14 cellular contexts compared by ENCODE assay signal in the genomic region with DNA sequence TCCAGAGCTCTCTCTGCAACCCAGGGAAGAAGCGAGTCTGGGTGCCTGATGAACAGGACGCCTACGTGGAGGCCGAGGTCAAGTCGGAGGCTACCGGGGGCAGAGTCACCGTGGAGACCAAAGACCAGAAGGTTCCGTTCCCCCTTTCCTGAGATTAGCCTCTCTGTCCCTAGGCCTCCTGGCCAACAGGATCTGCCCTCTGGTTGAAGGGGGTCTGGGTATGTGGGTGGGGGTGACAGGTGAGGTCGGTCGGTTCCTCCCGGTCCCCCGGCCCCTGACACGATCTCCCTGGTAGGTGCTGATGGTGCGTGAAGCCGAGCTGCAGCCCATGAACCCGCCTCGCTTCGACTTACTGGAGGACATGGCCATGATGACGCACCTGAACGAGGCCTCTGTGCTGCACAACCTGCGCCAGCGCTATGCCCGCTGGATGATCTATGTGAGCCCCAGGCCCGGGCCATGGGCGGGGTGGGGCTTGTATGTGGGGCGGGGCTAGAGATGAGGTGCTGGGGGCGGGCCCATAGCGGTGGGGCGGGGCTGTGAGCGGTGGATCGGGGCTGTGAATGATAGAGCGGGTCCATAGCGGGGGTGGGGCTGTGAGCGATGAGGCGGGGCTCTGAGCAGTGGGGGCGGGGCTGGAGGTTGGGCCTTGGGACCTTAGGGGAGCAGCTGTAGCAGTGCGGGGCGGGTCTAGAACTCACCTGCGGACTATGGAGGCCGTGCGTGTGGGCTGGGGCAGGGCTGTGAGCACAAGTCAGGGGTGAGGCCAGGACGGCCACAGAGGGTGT. TPM values are rescaled to one million over a fixed set of nuclear protein-coding genes. Genes with fewer than 3 reads are reported as not detected.
DNase-seq lines count a peak whose midpoint lies in the region; ATAC-seq lines count a peak whose summit lies in the region.
"Had no signal": no experiment of that assay in that cellular context is flagged by ENCODE, and none has a peak within 500 bp of the region (broad histone marks: within the 10 kb centered on the region; RNA-seq: fewer than 3 reads in every experiment).

No MANE protein-coding gene starts in this region.

- peak; percentile 39 for ATAC-seq in activated naive CD8-positive, alpha-beta T cell treated with anti-CD3 and anti-CD28 coated beads, Interleukin-2, amount 50 U/mL, for 24 hours
- ATAC-seq in stimulated activated effector memory CD8-positive, alpha-beta T cell treated with anti-CD3 and anti-CD28 coated beads, Interleukin-12 subunit alpha, Interleukin-12 subunit beta, amount 100 ng/mL, for 72 hours = peak; percentile 37
- no peak for ATAC-seq in HG02938 (IDR thresholded peaks at IDR 0.05; ENCODE audit: unreplicated experiment)
- ATAC-seq: naive thymus-derived CD8-positive, alpha-beta T cell had no signal

- POLR2A ChIA-PET in activated CD4-positive, alpha-beta T cell treated with anti-CD3 and anti-CD28 coated beads, Interleukin-2, amount 10 ng/mL, durations not matched to agents 7 days and 5 days (lab: Charles Lee) = no interaction called here

- H3K36me3 Mint-ChIP-seq in activated CD4-positive, alpha-beta T cell treated with anti-CD3 and anti-CD28 coated beads, Interleukin-2, amount 10 ng/mL, durations not matched to agents 7 days and 5 days (ENCODE audit: low read depth) = no peaks in the 10 kb centered on the region
- H3K36me3 Mint-ChIP-seq in activated naive CD8-positive, alpha-beta T cell treated with anti-CD3 and anti-CD28 coated beads, Interleukin-2, amount 50 U/mL, for 24 hours (ENCODE audit: low read depth) = no peaks in the 10 kb centered on the region
- H3K36me3 Mint-ChIP-seq in stimulated activated effector memory CD8-positive, alpha-beta T cell treated with anti-CD3 and anti-CD28 coated beads, Interleukin-12 subunit alpha, Interleukin-12 subunit beta, amount 100 ng/mL, for 72 hours = no peaks in the 10 kb centered on the region
- H3K36me3 Mint-ChIP-seq: activated naive CD4-positive, alpha-beta T cell treated with anti-CD3 and anti-CD28 coated beads, Interleukin-2, amount 50 U/mL, for 72 hours; naive thymus-derived CD8-positive, alpha-beta T cell had no signal

- peak overlapping the region; percentile 34 for H3K27ac Mint-ChIP-seq in activated CD4-positive, alpha-beta T cell treated with anti-CD3 and anti-CD28 coated beads, Interleukin-2, amount 10 ng/mL, durations not matched to agents 7 days and 5 days
- no peak overlapping the region for H3K27ac Mint-ChIP-seq in activated naive CD8-positive, alpha-beta T cell treated with anti-CD3 and anti-CD28 coated beads, Interleukin-2, amount 50 U/mL, for 24 hours
- H3K27ac Mint-ChIP-seq in stimulated activated effector memory CD8-positive, alpha-beta T cell treated with anti-CD3 and anti-CD28 coated beads, Interleukin-12 subunit alpha, Interleukin-12 subunit beta, amount 100 ng/mL, for 72 hours = no peak overlapping the region
- H3K27ac Mint-ChIP-seq: activated naive CD4-positive, alpha-beta T cell treated with anti-CD3 and anti-CD28 coated beads, Interleukin-2, amount 50 U/mL, for 72 hours had no signal

- no peak overlapping the region for H3K4me3 Mint-ChIP-seq in activated CD4-positive, alpha-beta T cell treated with anti-CD3 and anti-CD28 coated beads, Interleukin-2, amount 10 ng/mL, durations not matched to agents 7 days and 5 days
- H3K4me3 Mint-ChIP-seq in activated naive CD8-positive, alpha-beta T cell treated with anti-CD3 and anti-CD28 coated beads, Interleukin-2, amount 50 U/mL, for 24 hours = no peak overlapping the region
- H3K4me3 Mint-ChIP-seq in stimulated activated effector memory CD8-positive, alpha-beta T cell treated with anti-CD3 and anti-CD28 coated beads, Interleukin-12 subunit alpha, Interleukin-12 subunit beta, amount 100 ng/mL, for 72 hours = no peak overlapping the region
- H3K4me3 Mint-ChIP-seq: naive thymus-derived CD8-positive, alpha-beta T cell had no signal

- H3K27me3 Mint-ChIP-seq in activated CD4-positive, alpha-beta T cell treated with anti-CD3 and anti-CD28 coated beads, Interleukin-2, amount 10 ng/mL, durations not matched to agents 7 days and 5 days = peaks cover 10% of the 10 kb centered on the region
- peaks cover 20% of the 10 kb centered on the region for H3K27me3 Mint-ChIP-seq in activated naive CD8-positive, alpha-beta T cell treated with anti-CD3 and anti-CD28 coated beads, Interleukin-2, amount 50 U/mL, for 24 hours

- no peaks in the 10 kb centered on the region for H3K9me3 Mint-ChIP-seq in activated CD4-positive, alpha-beta T cell treated with anti-CD3 and anti-CD28 coated beads, Interleukin-2, amount 10 ng/mL, durations not matched to agents 7 days and 5 days
- no peaks in the 10 kb centered on the region for H3K9me3 Mint-ChIP-seq in activated naive CD8-positive, alpha-beta T cell treated with anti-CD3 and anti-CD28 coated beads, Interleukin-2, amount 50 U/mL, for 24 hours
- no peaks in the 10 kb centered on the region for H3K9me3 Mint-ChIP-seq in stimulated activated effector memory CD8-positive, alpha-beta T cell treated with anti-CD3 and anti-CD28 coated beads, Interleukin-12 subunit alpha, Interleukin-12 subunit beta, amount 100 ng/mL, for 72 hours
- H3K9me3 Mint-ChIP-seq: activated naive CD4-positive, alpha-beta T cell treated with anti-CD3 and anti-CD28 coated beads, Interleukin-2, amount 50 U/mL, for 72 hours; naive thymus-derived CD8-positive, alpha-beta T cell had no signal

- H3K4me1 Mint-ChIP-seq in activated CD4-positive, alpha-beta T cell treated with anti-CD3 and anti-CD28 coated beads, Interleukin-2, amount 10 ng/mL, durations not matched to agents 7 days and 5 days = no peaks in the 10 kb centered on the region
- H3K4me1 Mint-ChIP-seq in activated naive CD8-positive, alpha-beta T cell treated with anti-CD3 and anti-CD28 coated beads, Interleukin-2, amount 50 U/mL, for 24 hours = no peaks in the 10 kb centered on the region
- no peaks in the 10 kb centered on the region for H3K4me1 Mint-ChIP-seq in stimulated activated effector memory CD8-positive, alpha-beta T cell treated with anti-CD3 and anti-CD28 coated beads, Interleukin-12 subunit alpha, Interleukin-12 subunit beta, amount 100 ng/mL, for 72 hours

- DNase-seq in activated CD4-positive, alpha-beta T cell treated with anti-CD3 and anti-CD28 coated beads, Interleukin-2, amount 10 ng/mL, durations not matched to agents 7 days and 5 days = no peak
- DNase-seq in activated CD4-positive, alpha-beta T cell treated with anti-CD3 and anti-CD28 coated beads for 4 hours = no peak
- peak; percentile 19 for DNase-seq in activated naive CD8-positive, alpha-beta T cell treated with anti-CD3 and anti-CD28 coated beads, Interleukin-2, amount 50 U/mL, for 24 hours
- peak; percentile 30 for DNase-seq in iPS DF 4.7 (ENCODE audit: extremely low read depth, low spot score)
- DNase-seq in stimulated activated effector memory CD8-positive, alpha-beta T cell treated with anti-CD3 and anti-CD28 coated beads, Interleukin-12 subunit alpha, Interleukin-12 subunit beta, amount 100 ng/mL, for 72 hours (ENCODE audit: low spot score in 2 of 2) = no peak
- no peak for DNase-seq in EL
- DNase-seq in activated effector memory CD4-positive, alpha-beta T cell treated with Interleukin-2 at 50 U/mL for 16 hours = no peak
- DNase-seq: GOT3, NCI-H1417 treated with DMSO at 0.1 percent for 48 hours, NCI-H446 treated with DMSO at 0.1 percent for 48 hours, sigmoid colon had no signal

- CTCF ChIA-PET in activated CD4-positive, alpha-beta T cell treated with anti-CD3 and anti-CD28 coated beads, Interleukin-2, amount 10 ng/mL, durations not matched to agents 7 days and 5 days (lab: Charles Lee) = interaction anchor here (0.6 kb wide), 1 partner anchor 8 kb away, joined by 3 read pairs; no protein-coding TSS in a partner anchor

RNA-seq across cellular contexts. Expression of a gene that starts 23.9 kb away (rescaled TPM):
- total RNA-seq in activated CD4-positive, alpha-beta T cell treated with anti-CD3 and anti-CD28 coated beads, Interleukin-2, amount 10 ng/mL, durations not matched to agents 7 days and 5 days = under 1 TPM; 0.04 to 0.27 TPM

RNA-seq across cellular contexts. Expression of a gene that starts 24.0 kb away (rescaled TPM):
- 10 to 100 TPM; 48.7 to 49.1 TPM for total RNA-seq in activated CD4-positive, alpha-beta T cell treated with anti-CD3 and anti-CD28 coated beads, Interleukin-2, amount 10 ng/mL, durations not matched to agents 7 days and 5 days

Comparison
In these comparisons a context has a peak if more than half of its experiments do, and no peak if none do; other contexts are left out.
1. DNase-seq: peak in activated naive CD8-positive, alpha-beta T cell treated with anti-CD3 and anti-CD28 coated beads, Interleukin-2, amount 50 U/mL, for 24 hours (single experiment) and iPS DF 4.7 (single experiment); none in activated CD4-positive, alpha-beta T cell treated with anti-CD3 and anti-CD28 coated beads, Interleukin-2, amount 10 ng/mL, durations not matched to agents 7 days and 5 days (single experiment), activated CD4-positive, alpha-beta T cell treated with anti-CD3 and anti-CD28 coated beads for 4 hours (0 of 2), stimulated activated effector memory CD8-positive, alpha-beta T cell treated with anti-CD3 and anti-CD28 coated beads, Interleukin-12 subunit alpha, Interleukin-12 subunit beta, amount 100 ng/mL, for 72 hours (0 of 2), EL (single experiment) and activated effector memory CD4-positive, alpha-beta T cell treated with Interleukin-2 at 50 U/mL for 16 hours (single experiment).